Comparison of ENCODE assay signal across 18 cellular contexts in the genomic region with DNA sequence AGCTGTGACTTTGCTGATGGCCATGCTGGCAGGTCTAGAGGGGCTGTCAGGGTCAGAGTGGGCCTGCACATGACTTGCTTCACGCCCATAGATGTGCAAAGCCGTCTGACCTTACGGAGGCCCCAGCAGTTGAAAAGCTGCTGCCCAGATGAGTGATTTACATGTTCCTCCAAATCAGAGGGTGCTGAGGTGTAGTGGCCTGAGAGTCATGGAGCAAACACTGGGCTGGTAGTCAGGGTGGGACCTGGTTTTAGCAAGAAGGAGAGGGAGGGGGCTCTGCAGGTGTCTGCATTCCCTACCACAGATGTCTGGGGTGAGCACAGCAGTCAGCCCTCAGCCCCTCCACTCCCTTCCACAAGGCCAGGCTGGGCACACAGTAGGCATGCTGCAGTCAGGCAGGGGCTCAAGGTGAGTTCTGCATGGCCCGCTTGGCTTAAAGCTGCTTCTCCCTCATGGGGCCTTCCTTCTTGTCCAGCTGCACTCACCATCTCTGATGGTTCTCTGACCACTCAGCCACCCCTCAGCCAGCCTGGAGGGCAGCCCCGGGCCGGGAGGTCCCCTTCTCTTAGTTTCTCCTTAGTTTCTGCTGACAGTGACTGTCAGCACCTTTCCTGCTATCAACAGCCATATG. TPM values are rescaled to one million over a fixed set of nuclear protein-coding genes. Genes with fewer than 3 reads are reported as not detected.
DNase-seq lines count a peak whose midpoint lies in the region; ATAC-seq and TF ChIP-seq lines count a peak whose summit lies in the region.
"Had no signal": no experiment of that assay in that cellular context is flagged by ENCODE, and none has a peak within 500 bp of the region (broad histone marks: within the 10 kb centered on the region; RNA-seq: fewer than 3 reads in every experiment).

No MANE protein-coding gene starts in this region.

- H4K8ac ChIP-seq in trophoblast cell (ENCODE audit: low read depth, low read length), result no peak overlapping the region

- peaks cover 0 to 12% (median 8%) of the 10 kb centered on the region in 11 experiments; a peak in 11 of 22 replicates for H3K9me3 ChIP-seq in BLaER1 treated with 17β-estradiol and CSF1 and Interleukin-3, amounts not matched to agents 10 nM and 100 nM (replicated peaks in 1 of 11)
- H3K9me3 ChIP-seq in NT2/D1 (ENCODE audit: insufficient read depth, low read length) (no peaks in the 10 kb centered on the region), esophagus muscularis mucosa (no peaks in the 10 kb centered on the region), trophoblast cell (ENCODE audit: insufficient read depth, low read depth, low read length) (no peaks in the 10 kb centered on the region), colonic mucosa (no peaks in the 10 kb centered on the region)
- H3K9me3 ChIP-seq: uterus had no signal

- H4K91ac ChIP-seq in trophoblast cell (ENCODE audit: low read depth, low read length), result no peak overlapping the region

- H3K79me2 ChIP-seq in trophoblast cell (ENCODE audit: control insufficient read depth, insufficient read depth, low read length, poor library complexity), result no peaks in the 10 kb centered on the region
- H3K79me2 ChIP-seq: parathyroid adenoma had no signal

- no peaks in the 10 kb centered on the region for H3K79me1 ChIP-seq in trophoblast cell (ENCODE audit: low read length)

- peak overlapping the region in 8 of 11 experiments; percentile 1 to 79 (median 58); a peak in 11 of 22 replicates for H3K9ac ChIP-seq in BLaER1 treated with 17β-estradiol and CSF1 and Interleukin-3, amounts not matched to agents 10 nM and 100 nM
- H3K9ac ChIP-seq in NT2/D1 (ENCODE audit: insufficient read length, low read depth) (peak overlapping the region; percentile 32), trophoblast cell (ENCODE audit: low read length) (no peak overlapping the region), colonic mucosa (ENCODE audit: low read depth in 2 of 2, low read length in 2 of 2) (no peak overlapping the region)
- H3K9ac ChIP-seq: parathyroid adenoma had no signal

- 92% methylated on average over 6 of the region's 6 CpGs for WGBS in esophagus muscularis mucosa
- no CpG with 5 or more reads among the region's 6 CpGs for WGBS in trophoblast cell (ENCODE audit: extremely low coverage, insufficient coverage, insufficient read length)

- no peaks in the 10 kb centered on the region for H3K27me3 ChIP-seq in BLaER1 treated with 17β-estradiol and CSF1 and Interleukin-3, amounts not matched to agents 10 nM and 100 nM
- H3K27me3 ChIP-seq in NT2/D1 (ENCODE audit: insufficient read depth, insufficient read length) (no peaks in the 10 kb centered on the region), esophagus muscularis mucosa (no peaks in the 10 kb centered on the region), trophoblast cell (ENCODE audit: insufficient read depth, low read length) (no peaks in the 10 kb centered on the region), colonic mucosa (no peaks in the 10 kb centered on the region)
- H3K27me3 ChIP-seq: uterus had no signal

- no peak overlapping the region for H2BK5ac ChIP-seq in trophoblast cell (ENCODE audit: low read depth, low read length, poor library complexity)

- H4K12ac ChIP-seq in trophoblast cell (ENCODE audit: low read depth, low read length), result no peak overlapping the region

- no peak overlapping the region for H3K14ac ChIP-seq in trophoblast cell (ENCODE audit: low read length)

- no peak overlapping the region for H3K23ac ChIP-seq in trophoblast cell (ENCODE audit: low read length)

- TF ChIP-seq CTCF in esophagus muscularis mucosa (IDR thresholded peaks at IDR 0.05), result no peak
- no peak for TF ChIP-seq CTCF in colonic mucosa (IDR thresholded peaks at IDR 0.05)

- no peak overlapping the region for H3K18ac ChIP-seq in trophoblast cell (ENCODE audit: low read length)

- H2AFZ ChIP-seq in trophoblast cell (ENCODE audit: insufficient read depth, low read length, poor library complexity), result no peak overlapping the region
- H2AFZ ChIP-seq: parathyroid adenoma had no signal

- no peak overlapping the region for H3K4ac ChIP-seq in trophoblast cell (ENCODE audit: low read depth, low read length)

- peak overlapping the region; percentile 47 to 96 (median 84) for H3K4me2 ChIP-seq in BLaER1 treated with 17β-estradiol and CSF1 and Interleukin-3, amounts not matched to agents 10 nM and 100 nM
- no peak overlapping the region for H3K4me2 ChIP-seq in trophoblast cell (ENCODE audit: low read length)

- no peak overlapping the region for H2BK12ac ChIP-seq in trophoblast cell (ENCODE audit: low read length)

- H2AK5ac ChIP-seq in trophoblast cell (ENCODE audit: low read length), result no peak overlapping the region

- no peak overlapping the region for H2BK120ac ChIP-seq in trophoblast cell (ENCODE audit: insufficient read depth, low read length, poor library complexity)

- ATAC-seq in HG03457 (IDR thresholded peaks at IDR 0.05; ENCODE audit: unreplicated experiment), result no peak

- peaks cover 66 to 86% (median 77%) of the 10 kb centered on the region in 10 experiments for H3K4me1 ChIP-seq in BLaER1 treated with 17β-estradiol and CSF1 and Interleukin-3, amounts not matched to agents 10 nM and 100 nM
- peaks cover 12% of the 10 kb centered on the region for H3K4me1 ChIP-seq in NT2/D1 (ENCODE audit: insufficient read depth, insufficient read length)
- peaks cover 38 to 83% (median 64%) of the 10 kb centered on the region in 4 donors for H3K4me1 ChIP-seq in esophagus muscularis mucosa
- H3K4me1 ChIP-seq in trophoblast cell (ENCODE audit: control insufficient read depth in 1 of 2, insufficient read depth in 2 of 2, low read length in 2 of 2), result no peaks in the 10 kb centered on the region
- H3K4me1 ChIP-seq in colonic mucosa, result no peaks in the 10 kb centered on the region
- H3K4me1 ChIP-seq: parathyroid adenoma had no signal

- 0 out of 20 replicates have a peak overlapping the region, but pooled peaks of 1 of the 10 experiments have one; percentile 7 for H3K4me3 ChIP-seq in BLaER1 treated with 17β-estradiol and CSF1 and Interleukin-3, amounts not matched to agents 10 nM and 100 nM
- no peak overlapping the region for H3K4me3 ChIP-seq in NT2/D1 (ENCODE audit: insufficient read length, low read depth)
- no peak overlapping the region for H3K4me3 ChIP-seq in esophagus muscularis mucosa
- peak overlapping the region; percentile 11 for H3K4me3 ChIP-seq in trophoblast cell (ENCODE audit: low read depth, low read length)
- no peak overlapping the region for H3K4me3 ChIP-seq in colonic mucosa
- H3K4me3 ChIP-seq: uterus had no signal

- DNase-seq in NT2/D1 (ENCODE audit: low read depth, low spot score) (no peak), esophagus muscularis mucosa (ENCODE audit: extremely low spot score) (no peak), trophoblast cell (no peak), inferior parietal cortex (ENCODE audit: extremely low spot score) (no peak), colonic mucosa (no peak), HuH-7.5 (ENCODE audit: low spot score) (no peak)
- DNase-seq: activated CD4-positive, alpha-beta T cell treated with anti-CD3 and anti-CD28 coated beads, Interleukin-2, amount 10 ng/mL, durations not matched to agents 24 days and 14 days; activated CD8-positive, alpha-beta memory T cell treated with anti-CD3 and anti-CD28 coated beads, Interleukin-2, amount 50 U/mL, for 48 hours; activated naive CD4-positive, alpha-beta T cell treated with Interleukin-2 at 50 U/mL for 16 hours; NCI-H2081 treated with DMSO at 0.1 percent for 48 hours; NCI-H524 treated with DMSO at 0.1 percent for 48 hours; stimulated activated naive CD4-positive, alpha-beta T cell had no signal

- H4K20me1 ChIP-seq in BLaER1 treated with 17β-estradiol and CSF1 and Interleukin-3, amounts not matched to agents 10 nM and 100 nM, result peaks cover 0 to 14% (median 0%) of the 10 kb centered on the region in 11 experiments; a peak in 1 of 22 replicates

- peak overlapping the region in 8 of 11 experiments; percentile 12 to 94 (median 76); a peak in 15 of 22 replicates for H3K27ac ChIP-seq in BLaER1 treated with 17β-estradiol and CSF1 and Interleukin-3, amounts not matched to agents 10 nM and 100 nM
- H3K27ac ChIP-seq in esophagus muscularis mucosa (replicated peaks in 1 of 4) (peak overlapping the region in 3 of 4 donors; percentile 37 to 52 (median 40)), trophoblast cell (ENCODE audit: low read depth, low read length) (no peak overlapping the region), colonic mucosa (no peak overlapping the region)
- H3K27ac ChIP-seq: parathyroid adenoma had no signal

- no peak for TF ChIP-seq EP300 in esophagus muscularis mucosa (IDR thresholded peaks at IDR 0.05)

- no peak for TF ChIP-seq POLR2A in esophagus muscularis mucosa (IDR thresholded peaks at IDR 0.05; ENCODE audit: low read depth)

- no peaks in the 10 kb centered on the region for H3K36me3 ChIP-seq in BLaER1 treated with 17β-estradiol and CSF1 and Interleukin-3, amounts not matched to agents 10 nM and 100 nM
- H3K36me3 ChIP-seq in NT2/D1 (ENCODE audit: insufficient read depth, insufficient read length, low read length), result no peaks in the 10 kb centered on the region
- H3K36me3 ChIP-seq in esophagus muscularis mucosa, result no peaks in the 10 kb centered on the region
- no peaks in the 10 kb centered on the region for H3K36me3 ChIP-seq in trophoblast cell (ENCODE audit: control insufficient read depth in 1 of 2, insufficient read depth in 2 of 2, low read length in 2 of 2)
- H3K36me3 ChIP-seq in colonic mucosa, result no peaks in the 10 kb centered on the region
- H3K36me3 ChIP-seq: uterus had no signal

- intact Hi-C loops in esophagus muscularis mucosa (cut with DNase I), result no loop called here
- intact Hi-C loops in colonic mucosa (cut with DNase I), result no loop called here

RNA-seq across cellular contexts. Expression of a gene that starts 34.2 kb away (rescaled TPM):
- total RNA-seq in esophagus muscularis mucosa, result 100 to 1,000 TPM in 3 of 4 donors, 10 to 100 TPM in 1; 92.3 to 131 (median 119) TPM
- 5.5 and 6.1 TPM in 2 replicates for polyA plus RNA-seq in trophoblast cell (2013)
- total RNA-seq in colonic mucosa, result 10 to 100 TPM in 1 of 2 donors, 1 to 10 TPM in 1; 3.6 to 14.2 TPM
- total RNA-seq: OCI-LY7 had no signal
- polyA plus RNA-seq: IgD-negative memory B cell had no signal

Comparison
In these comparisons a context has a peak if more than half of its experiments do, and no peak if none do; other contexts are left out.
1. H3K27ac ChIP-seq: peak in BLaER1 treated with 17β-estradiol and CSF1 and Interleukin-3, amounts not matched to agents 10 nM and 100 nM (8 of 11) and esophagus muscularis mucosa (3 of 4); none in trophoblast cell (single experiment) and colonic mucosa (single experiment).
2. H3K9ac ChIP-seq: peak in BLaER1 treated with 17β-estradiol and CSF1 and Interleukin-3, amounts not matched to agents 10 nM and 100 nM (8 of 11) and NT2/D1 (single experiment); none in trophoblast cell (single experiment) and colonic mucosa (0 of 2).
3. RNA of a gene that starts 34.2 kb away (total RNA-seq): 92.3 to 131 TPM in esophagus muscularis mucosa; 3.6 to 14.2 TPM in colonic mucosa; every median in the first group is over 4 times any median in the second.